Comparison of ENCODE assay signal across 24 cellular contexts in genomic region chr7:112063974-112064373, GRCh38.
"Had no signal": no experiment of that assay in that cellular context is flagged by ENCODE, and none has a peak within 500 bp of the region (broad histone marks: within the 10 kb centered on the region; RNA-seq: fewer than 3 reads in every experiment).

No MANE protein-coding gene starts in this region.

- H3K4me3 Mint-ChIP-seq: immature natural killer cell had no signal

- H3K27ac Mint-ChIP-seq: immature natural killer cell had no signal

- H3K36me3 ChIP-seq: esophagus squamous epithelium, gastrocnemius medialis, left lung, lower lobe of right lung had no signal

- H2AFZ ChIP-seq: hepatocyte had no signal

- H3K27me3 ChIP-seq: dorsolateral prefrontal cortex, esophagus squamous epithelium, gastrocnemius medialis, hepatocyte, left lung had no signal

- ATAC-seq: esophagus mucosa, gastrocnemius medialis, left cardiac atrium, left lung, left ventricle myocardium superior, lower lobe of right lung had no signal

- H3K27ac ChIP-seq: coronary artery, epithelial cell of prostate, esophagus squamous epithelium, gastrocnemius medialis, hepatocyte, left lung, lower lobe of right lung had no signal

- H3K4me1 Mint-ChIP-seq: immature natural killer cell had no signal

- H3K4me2 ChIP-seq: hepatocyte had no signal

- H3K9me3 Mint-ChIP-seq: immature natural killer cell had no signal

- H3K4me3 ChIP-seq: coronary artery, dorsolateral prefrontal cortex, esophagus squamous epithelium, gastrocnemius medialis, hepatocyte, left lung, lower lobe of right lung had no signal

- H3K9me3 ChIP-seq: esophagus squamous epithelium, gastrocnemius medialis, left lung, lower lobe of right lung had no signal

- DNase-seq: dermis blood vessel endothelial cell; dorsolateral prefrontal cortex; effector CD4-positive, alpha-beta T cell; effector memory CD4-positive, alpha-beta T cell; erythroblast; esophagus squamous epithelium; foreskin fibroblast; foreskin melanocyte; gastrocnemius medialis; glutamatergic neuron; hypothalamus; immature natural killer cell; islet precursor cell; kidney; left cardiac atrium; left lung; left ventricle myocardium superior; lower lobe of right lung; mesendoderm; midbrain had no signal

- H3K36me3 Mint-ChIP-seq: immature natural killer cell had no signal
